In the genomic region with DNA sequence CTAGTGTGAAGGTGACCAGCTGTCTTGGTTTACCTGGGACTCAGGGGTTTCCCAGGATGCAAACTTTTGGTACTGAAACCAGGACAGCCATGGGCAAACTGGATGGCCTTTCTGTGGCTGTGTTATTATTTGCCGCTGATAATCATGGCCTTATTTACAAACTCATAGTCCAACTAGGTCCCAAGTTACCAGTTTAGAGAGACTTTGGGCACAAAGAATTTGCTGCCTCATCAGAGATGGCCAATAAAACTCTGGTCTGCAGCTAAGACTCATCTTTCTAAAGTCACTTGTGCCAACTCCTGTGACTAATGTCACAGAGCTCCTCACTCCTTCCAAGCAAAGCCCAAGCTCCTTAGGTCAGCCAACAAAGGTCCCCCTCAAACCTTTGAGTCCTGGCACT, we compare ENCODE assay signal across 22 cellular contexts.
"Had no signal": no experiment of that assay in that cellular context is flagged by ENCODE, and none has a peak within 500 bp of the region (broad histone marks: within the 10 kb centered on the region; RNA-seq: fewer than 3 reads in every experiment).

No MANE protein-coding gene starts in this region.

- H3K27ac ChIP-seq: body of pancreas, cardiac muscle cell, epithelial cell of prostate, heart left ventricle, sigmoid colon, spleen, thoracic aorta, vagina, WERI-Rb-1 had no signal

- H3K4me1 ChIP-seq: body of pancreas, heart left ventricle, sigmoid colon had no signal

- H3K36me3 ChIP-seq: cardiac muscle cell, sigmoid colon, spleen, thoracic aorta, vagina, WERI-Rb-1 had no signal

- ATAC-seq: activated naive CD8-positive, alpha-beta T cell treated with anti-CD3 and anti-CD28 coated beads, Interleukin-2, amount 50 U/mL, for 24 hours; activated T-cell treated with anti-CD3 and anti-CD28 coated beads, Interleukin-2, amount 50 U/mL, for 4 hours; body of pancreas; naive thymus-derived CD4-positive, alpha-beta T cell had no signal

- DNase-seq: activated CD4-positive, alpha-beta T cell treated with anti-CD3 and anti-CD28 coated beads, Interleukin-2, amount 50 U/mL, for 1 hour; activated CD4-positive, CD25-positive, alpha-beta regulatory T cell treated with anti-CD3 and anti-CD28 coated beads, Interleukin-2, amount 50 U/mL, for 72 hours; activated CD8-positive, alpha-beta memory T cell treated with anti-CD3 and anti-CD28 coated beads for 24 hours; activated CD8-positive, alpha-beta memory T cell treated with anti-CD3 and anti-CD28 coated beads, Interleukin-2, amount 50 U/mL, for 4 hours; activated naive CD4-positive, alpha-beta T cell treated with anti-CD3 and anti-CD28 coated beads, Interleukin-2, amount 10 ng/mL, durations not matched to agents 7 days and 5 days; activated naive CD8-positive, alpha-beta T cell treated with anti-CD3 and anti-CD28 coated beads, Interleukin-2, amount 50 U/mL, for 24 hours; activated T-cell treated with anti-CD3 and anti-CD28 coated beads, Interleukin-2, amount 50 U/mL, for 4 hours; anterior cingulate cortex; kidney; naive thymus-derived CD4-positive, alpha-beta T cell; sigmoid colon; spleen; stimulated activated CD4-positive, alpha-beta T cell treated with anti-CD3 and anti-CD28 coated beads, Interleukin-4, amount 100 ng/mL, for 1 hour; stimulated activated naive CD4-positive, alpha-beta T cell; WERI-Rb-1 had no signal

- H3K4me3 ChIP-seq: body of pancreas, cardiac muscle cell, heart left ventricle, lung, sigmoid colon, spleen, thoracic aorta, vagina had no signal

- H3K27me3 ChIP-seq: body of pancreas, cardiac muscle cell, heart left ventricle, sigmoid colon, spleen, vagina had no signal

- H3K9me3 ChIP-seq: body of pancreas, heart left ventricle, sigmoid colon, spleen, thoracic aorta, vagina had no signal
